Comparison of ENCODE assay signal across 1 cellular context in the genomic region with DNA sequence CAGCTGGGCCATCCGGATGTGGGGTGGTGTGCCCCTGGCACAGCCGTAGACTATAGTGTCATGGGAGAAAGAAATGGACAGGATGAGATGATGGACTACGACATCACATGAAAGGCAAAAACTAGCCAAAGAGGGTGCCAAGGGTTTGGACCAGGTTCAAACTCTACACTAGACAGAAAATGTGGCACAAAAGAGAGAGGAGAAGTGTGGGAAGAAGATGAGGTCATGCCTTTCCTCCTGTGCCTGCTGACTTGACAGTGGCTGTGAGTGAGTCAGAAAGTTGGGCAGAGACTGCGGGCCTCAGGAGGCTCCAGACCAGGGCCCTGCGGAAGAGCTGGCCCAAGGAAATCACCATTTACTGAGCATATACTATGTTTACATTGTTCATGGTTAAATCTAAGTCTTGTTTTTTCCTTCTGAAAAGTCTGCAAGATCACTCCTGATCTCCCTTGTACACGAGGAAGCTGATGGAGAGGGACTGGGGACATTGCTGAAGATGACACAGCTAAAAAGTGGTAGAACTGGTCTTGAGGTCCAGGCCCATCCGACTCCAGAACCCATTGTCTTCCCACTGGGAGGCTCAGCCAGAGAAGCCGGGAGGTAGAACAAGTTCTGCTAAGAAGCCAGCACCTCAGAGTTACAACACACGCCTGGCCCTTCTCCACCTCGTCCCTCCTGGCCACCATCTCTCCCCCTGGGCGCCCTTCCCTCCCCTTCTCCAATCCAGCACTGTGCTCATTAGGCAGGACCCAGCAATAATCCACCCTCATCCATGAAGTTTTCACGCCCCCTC.
TF ChIP-seq lines count a peak whose summit lies in the region.

No MANE protein-coding gene starts in this region.

TF ChIP-seq in HepG2, 621 proteins besides CTCF, POLR2A, EP300 and RAD21:
- TF ChIP-seq, protein P1, sequence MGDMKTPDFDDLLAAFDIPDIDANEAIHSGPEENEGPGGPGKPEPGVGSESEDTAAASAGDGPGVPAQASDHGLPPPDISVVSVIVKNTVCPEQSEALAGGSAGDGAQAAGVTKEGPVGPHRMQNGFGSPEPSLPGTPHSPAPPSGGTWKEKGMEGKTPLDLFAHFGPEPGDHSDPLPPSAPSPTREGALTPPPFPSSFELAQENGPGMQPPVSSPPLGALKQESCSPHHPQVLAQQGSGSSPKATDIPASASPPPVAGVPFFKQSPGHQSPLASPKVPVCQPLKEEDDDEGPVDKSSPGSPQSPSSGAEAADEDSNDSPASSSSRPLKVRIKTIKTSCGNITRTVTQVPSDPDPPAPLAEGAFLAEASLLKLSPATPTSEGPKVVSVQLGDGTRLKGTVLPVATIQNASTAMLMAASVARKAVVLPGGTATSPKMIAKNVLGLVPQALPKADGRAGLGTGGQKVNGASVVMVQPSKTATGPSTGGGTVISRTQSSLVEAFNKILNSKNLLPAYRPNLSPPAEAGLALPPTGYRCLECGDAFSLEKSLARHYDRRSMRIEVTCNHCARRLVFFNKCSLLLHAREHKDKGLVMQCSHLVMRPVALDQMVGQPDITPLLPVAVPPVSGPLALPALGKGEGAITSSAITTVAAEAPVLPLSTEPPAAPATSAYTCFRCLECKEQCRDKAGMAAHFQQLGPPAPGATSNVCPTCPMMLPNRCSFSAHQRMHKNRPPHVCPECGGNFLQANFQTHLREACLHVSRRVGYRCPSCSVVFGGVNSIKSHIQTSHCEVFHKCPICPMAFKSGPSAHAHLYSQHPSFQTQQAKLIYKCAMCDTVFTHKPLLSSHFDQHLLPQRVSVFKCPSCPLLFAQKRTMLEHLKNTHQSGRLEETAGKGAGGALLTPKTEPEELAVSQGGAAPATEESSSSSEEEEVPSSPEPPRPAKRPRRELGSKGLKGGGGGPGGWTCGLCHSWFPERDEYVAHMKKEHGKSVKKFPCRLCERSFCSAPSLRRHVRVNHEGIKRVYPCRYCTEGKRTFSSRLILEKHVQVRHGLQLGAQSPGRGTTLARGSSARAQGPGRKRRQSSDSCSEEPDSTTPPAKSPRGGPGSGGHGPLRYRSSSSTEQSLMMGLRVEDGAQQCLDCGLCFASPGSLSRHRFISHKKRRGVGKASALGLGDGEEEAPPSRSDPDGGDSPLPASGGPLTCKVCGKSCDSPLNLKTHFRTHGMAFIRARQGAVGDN (CRISPR knock-in tag; IDR thresholded peaks at IDR 0.05), result 0 out of 2 replicates have a peak, but pooled peaks have one; percentile 11
- TF ChIP-seq, protein P2, sequence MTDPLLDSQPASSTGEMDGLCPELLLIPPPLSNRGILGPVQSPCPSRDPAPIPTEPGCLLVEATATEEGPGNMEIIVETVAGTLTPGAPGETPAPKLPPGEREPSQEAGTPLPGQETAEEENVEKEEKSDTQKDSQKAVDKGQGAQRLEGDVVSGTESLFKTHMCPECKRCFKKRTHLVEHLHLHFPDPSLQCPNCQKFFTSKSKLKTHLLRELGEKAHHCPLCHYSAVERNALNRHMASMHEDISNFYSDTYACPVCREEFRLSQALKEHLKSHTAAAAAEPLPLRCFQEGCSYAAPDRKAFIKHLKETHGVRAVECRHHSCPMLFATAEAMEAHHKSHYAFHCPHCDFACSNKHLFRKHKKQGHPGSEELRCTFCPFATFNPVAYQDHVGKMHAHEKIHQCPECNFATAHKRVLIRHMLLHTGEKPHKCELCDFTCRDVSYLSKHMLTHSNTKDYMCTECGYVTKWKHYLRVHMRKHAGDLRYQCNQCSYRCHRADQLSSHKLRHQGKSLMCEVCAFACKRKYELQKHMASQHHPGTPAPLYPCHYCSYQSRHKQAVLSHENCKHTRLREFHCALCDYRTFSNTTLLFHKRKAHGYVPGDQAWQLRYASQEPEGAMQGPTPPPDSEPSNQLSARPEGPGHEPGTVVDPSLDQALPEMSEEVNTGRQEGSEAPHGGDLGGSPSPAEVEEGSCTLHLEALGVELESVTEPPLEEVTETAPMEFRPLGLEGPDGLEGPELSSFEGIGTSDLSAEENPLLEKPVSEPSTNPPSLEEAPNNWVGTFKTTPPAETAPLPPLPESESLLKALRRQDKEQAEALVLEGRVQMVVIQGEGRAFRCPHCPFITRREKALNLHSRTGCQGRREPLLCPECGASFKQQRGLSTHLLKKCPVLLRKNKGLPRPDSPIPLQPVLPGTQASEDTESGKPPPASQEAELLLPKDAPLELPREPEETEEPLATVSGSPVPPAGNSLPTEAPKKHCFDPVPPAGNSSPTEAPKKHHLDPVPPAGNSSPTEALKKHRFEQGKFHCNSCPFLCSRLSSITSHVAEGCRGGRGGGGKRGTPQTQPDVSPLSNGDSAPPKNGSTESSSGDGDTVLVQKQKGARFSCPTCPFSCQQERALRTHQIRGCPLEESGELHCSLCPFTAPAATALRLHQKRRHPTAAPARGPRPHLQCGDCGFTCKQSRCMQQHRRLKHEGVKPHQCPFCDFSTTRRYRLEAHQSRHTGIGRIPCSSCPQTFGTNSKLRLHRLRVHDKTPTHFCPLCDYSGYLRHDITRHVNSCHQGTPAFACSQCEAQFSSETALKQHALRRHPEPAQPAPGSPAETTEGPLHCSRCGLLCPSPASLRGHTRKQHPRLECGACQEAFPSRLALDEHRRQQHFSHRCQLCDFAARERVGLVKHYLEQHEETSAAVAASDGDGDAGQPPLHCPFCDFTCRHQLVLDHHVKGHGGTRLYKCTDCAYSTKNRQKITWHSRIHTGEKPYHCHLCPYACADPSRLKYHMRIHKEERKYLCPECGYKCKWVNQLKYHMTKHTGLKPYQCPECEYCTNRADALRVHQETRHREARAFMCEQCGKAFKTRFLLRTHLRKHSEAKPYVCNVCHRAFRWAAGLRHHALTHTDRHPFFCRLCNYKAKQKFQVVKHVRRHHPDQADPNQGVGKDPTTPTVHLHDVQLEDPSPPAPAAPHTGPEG (CRISPR knock-in tag; IDR thresholded peaks at IDR 0.05), result no peak
- peak; percentile 33; the same call in 1 of the 2 replicates for TF ChIP-seq NFE2L2 (IDR thresholded peaks at IDR 0.05; ENCODE audit: low read length)
- TF ChIP-seq ATF7 (IDR thresholded peaks at IDR 0.05), result peak; percentile 85
- TF ChIP-seq ATF7 (CRISPR knock-in tag; IDR thresholded peaks at IDR 0.05), result no peak
TF ChIP-seq in HepG2: peak in this region for 3.
